ENCODE assay signal across 1 cellular context in the genomic region with DNA sequence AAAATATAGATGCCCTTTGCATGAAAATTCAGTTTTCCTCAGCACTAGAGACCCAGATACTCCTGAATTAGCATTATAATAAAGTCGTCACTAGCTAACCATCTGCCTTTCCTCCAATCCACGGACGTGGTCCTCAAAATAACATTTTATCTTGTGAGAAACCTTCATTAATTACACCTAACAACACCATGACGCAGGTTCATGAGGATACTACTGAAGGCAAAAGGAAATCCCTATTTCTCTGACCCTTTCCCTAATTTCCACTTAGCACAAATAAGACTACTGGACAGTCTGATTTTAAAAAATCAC.
TF ChIP-seq lines count a peak whose summit lies in the region.

No MANE protein-coding gene starts in this region.

TF ChIP-seq in H1, 55 proteins besides CTCF, POLR2A, EP300 and RAD21 (continued from another document):
- TF ChIP-seq CTBP2 (IDR thresholded peaks at IDR 0.05; ENCODE audit: borderline replicate concordance, insufficient read depth, insufficient read length, low read length): no peak
- TF ChIP-seq CBX8 (IDR thresholded peaks at IDR 0.05; ENCODE audit: borderline replicate concordance, low read depth, low read length): no peak
- no peak for TF ChIP-seq BRCA1 (IDR thresholded peaks at IDR 0.05; ENCODE audit: low read depth, low read length)
